ENCODE assay signal across 8 cellular contexts in genomic region chr11:69131644-69132300, GRCh38. TPM values are rescaled to one million over a fixed set of nuclear protein-coding genes. Genes with fewer than 3 reads are reported as not detected.
A peak's percentile ranks its signal among the peaks of the same experiment; 100 is the strongest.
DNase-seq lines count a peak whose midpoint lies in the region; ATAC-seq and TF ChIP-seq lines count a peak whose summit lies in the region.

No MANE protein-coding gene starts in this region.

- no peaks in the 10 kb centered on the region for H3K36me3 ChIP-seq in gastrocnemius medialis

- no TSS peak for BruUV-seq in Calu3 (replicated peaks; lab: Mats Ljungman, UMichigan)

- DNase-seq in Calu3 (peak; percentile 91), WTC11 (ENCODE audit: low spot score) (peak; percentile 92), right cardiac atrium (peak; percentile 68 to 86 (median 78)), gastrocnemius medialis (no peak)
- no peak for DNase-seq in activated T-helper 2 cell treated with anti-CD3 and anti-CD28 coated beads, Interferon-gamma antibody, Interleukin-2, Interleukin-4, amounts not matched to agents 10 μg/mL and 5 μg/mL and 100 μg/mL, durations not matched to agents 14 hours and 24 hours and 36 hours (ENCODE audit: low spot score)
- no peak for DNase-seq in activated T-cell treated with anti-CD3 and anti-CD28 coated beads, Interleukin-2, amount 50 U/mL, for 72 hours

- peaks cover 4% of the 10 kb centered on the region for H3K9me3 Mint-ChIP-seq in Calu3 (ENCODE audit: low read depth, unreplicated experiment)
- H3K9me3 Mint-ChIP-seq in WTC11: peaks cover 39% of the 10 kb centered on the region
- H3K9me3 Mint-ChIP-seq in activated T-helper 2 cell treated with anti-CD3 and anti-CD28 coated beads, Interferon-gamma antibody, Interleukin-2, Interleukin-4, amounts not matched to agents 10 μg/mL and 5 μg/mL and 100 μg/mL, durations not matched to agents 14 hours and 24 hours and 36 hours: peaks cover 30% of the 10 kb centered on the region
- peaks cover 11 to 12% of the 10 kb centered on the region in 2 donors for H3K9me3 Mint-ChIP-seq in activated T-cell treated with anti-CD3 and anti-CD28 coated beads, Interleukin-2, amount 50 U/mL, for 72 hours

- peak; percentile 94 for ATAC-seq in WTC11
- ATAC-seq in right cardiac atrium: peak; percentile 73 to 82
- peak; percentile 65 to 68 for ATAC-seq in gastrocnemius medialis
- ATAC-seq in GM19467 (IDR thresholded peaks at IDR 0.05; ENCODE audit: unreplicated experiment): no peak
- no peak for ATAC-seq in activated T-cell treated with anti-CD3 and anti-CD28 coated beads, Interleukin-2, amount 50 U/mL, for 72 hours (replicated peaks in 1 of 2)

- POLR2A ChIA-PET in WTC11 (lab: Charles Lee): interaction anchor here (0.8 to 0.9 kb wide), 3 partner anchors 9 to 510 kb away, joined by 3 to 5 read pairs (median 3); no protein-coding TSS in a partner anchor

- intact Hi-C loops in Calu3 (cut with micrococcal nuclease; ENCODE audit: unreplicated experiment): loop anchor here (10.0 kb wide), 1 partner anchor 83 kb away; no protein-coding TSS in a partner anchor
- intact Hi-C loops in right cardiac atrium (cut with DNase I): loop anchor here in 2 of 4 donors (5.0 to 10.0 kb wide), 2 partner anchors 153 to 511 kb away; partner anchors contain the start of gene CCND1 (in 1 of the 2)
- intact Hi-C loops in gastrocnemius medialis (cut with DNase I; ENCODE audit: low total_unique reads): no loop called here
- intact Hi-C loops in activated T-helper 2 cell treated with anti-CD3 and anti-CD28 coated beads, Interferon-gamma antibody, Interleukin-2, Interleukin-4, amounts not matched to agents 10 μg/mL and 5 μg/mL and 100 μg/mL, durations not matched to agents 14 hours and 24 hours and 36 hours (cut with micrococcal nuclease): no loop called here

- in situ Hi-C loops in gastrocnemius medialis (cut with MboI; ENCODE audit: low sequenced_read_pairs in 4 of 4): no loop called here

- H3K27me3 ChIP-seq in right cardiac atrium (ENCODE audit: control insufficient read depth, insufficient read depth) (no peaks in the 10 kb centered on the region), gastrocnemius medialis (peaks cover 0 to 3% (median 0%) of the 10 kb centered on the region in 3 donors)

- CTCF ChIA-PET in Calu3 (lab: Charles Lee) (interaction anchor here (0.6 to 2.7 kb wide), 27 partner anchors 9 to 543 kb away, joined by 3 to 22 read pairs (median 5); partner anchors contain the start of genes LTO1 and MYEOV), WTC11 (lab: Charles Lee) (interaction anchor here (0.6 to 3.0 kb wide), 91 partner anchors 9 to 886 kb away, joined by 3 to 71 read pairs (median 5); partner anchors contain the start of genes MRGPRF, MYEOV, SMIM38 and TPCN2)

- H3K4me3 Mint-ChIP-seq in Calu3 (ENCODE audit: low read depth, unreplicated experiment): no peak overlapping the region
- H3K4me3 Mint-ChIP-seq in WTC11: no peak overlapping the region
- H3K4me3 Mint-ChIP-seq in activated T-helper 2 cell treated with anti-CD3 and anti-CD28 coated beads, Interferon-gamma antibody, Interleukin-2, Interleukin-4, amounts not matched to agents 10 μg/mL and 5 μg/mL and 100 μg/mL, durations not matched to agents 14 hours and 24 hours and 36 hours (ENCODE audit: low read depth): no peak overlapping the region
- no peak overlapping the region for H3K4me3 Mint-ChIP-seq in activated T-cell treated with anti-CD3 and anti-CD28 coated beads, Interleukin-2, amount 50 U/mL, for 72 hours

- TF ChIP-seq EP300 in Ishikawa (IDR thresholded peaks at IDR 0.05; ENCODE audit: borderline replicate concordance): 0 out of 2 replicates have a peak, but pooled peaks have one; percentile 42

- H3K4me3 ChIP-seq in right cardiac atrium (ENCODE audit: low read length) (no peak overlapping the region), gastrocnemius medialis (no peak overlapping the region)

- H3K4me1 Mint-ChIP-seq in Calu3 (ENCODE audit: low read depth, unreplicated experiment) (peaks cover 26% of the 10 kb centered on the region), WTC11 (peaks cover 10% of the 10 kb centered on the region)
- H3K4me1 Mint-ChIP-seq in activated T-helper 2 cell treated with anti-CD3 and anti-CD28 coated beads, Interferon-gamma antibody, Interleukin-2, Interleukin-4, amounts not matched to agents 10 μg/mL and 5 μg/mL and 100 μg/mL, durations not matched to agents 14 hours and 24 hours and 36 hours (ENCODE audit: low read depth): peaks cover 9% of the 10 kb centered on the region
- peaks cover 25% of the 10 kb centered on the region for H3K4me1 Mint-ChIP-seq in activated T-cell treated with anti-CD3 and anti-CD28 coated beads, Interleukin-2, amount 50 U/mL, for 72 hours (ENCODE audit: low read depth)

- no peaks in the 10 kb centered on the region for H3K9me3 ChIP-seq in right cardiac atrium (ENCODE audit: control insufficient read depth, low read length)
- H3K9me3 ChIP-seq in gastrocnemius medialis: peaks cover 0 to 7% (median 0%) of the 10 kb centered on the region in 3 donors

- TF ChIP-seq RAD21 in Ishikawa (IDR thresholded peaks at IDR 0.05; ENCODE audit: low read depth): peak; percentile 96

- no peak overlapping the region for H3K27ac ChIP-seq in right cardiac atrium (ENCODE audit: low read length)
- no peak overlapping the region for H3K27ac ChIP-seq in gastrocnemius medialis

- H3K36me3 Mint-ChIP-seq in Calu3 (ENCODE audit: insufficient read depth, unreplicated experiment): no peaks in the 10 kb centered on the region
- peaks cover 32% of the 10 kb centered on the region for H3K36me3 Mint-ChIP-seq in WTC11
- H3K36me3 Mint-ChIP-seq in activated T-helper 2 cell treated with anti-CD3 and anti-CD28 coated beads, Interferon-gamma antibody, Interleukin-2, Interleukin-4, amounts not matched to agents 10 μg/mL and 5 μg/mL and 100 μg/mL, durations not matched to agents 14 hours and 24 hours and 36 hours (ENCODE audit: low read depth): peaks cover 6% of the 10 kb centered on the region
- peaks cover 11 to 23% of the 10 kb centered on the region in 2 donors for H3K36me3 Mint-ChIP-seq in activated T-cell treated with anti-CD3 and anti-CD28 coated beads, Interleukin-2, amount 50 U/mL, for 72 hours (ENCODE audit: insufficient read depth in 2 of 2)

- H3K27ac Mint-ChIP-seq in Calu3 (ENCODE audit: unreplicated experiment) (no peak overlapping the region), WTC11 (no peak overlapping the region)
- no peak overlapping the region for H3K27ac Mint-ChIP-seq in activated T-helper 2 cell treated with anti-CD3 and anti-CD28 coated beads, Interferon-gamma antibody, Interleukin-2, Interleukin-4, amounts not matched to agents 10 μg/mL and 5 μg/mL and 100 μg/mL, durations not matched to agents 14 hours and 24 hours and 36 hours
- H3K27ac Mint-ChIP-seq in activated T-cell treated with anti-CD3 and anti-CD28 coated beads, Interleukin-2, amount 50 U/mL, for 72 hours: no peak overlapping the region

- 55% methylated on average over 15 of the region's 15 CpGs for WGBS in right cardiac atrium

- H3K27me3 Mint-ChIP-seq in Calu3 (ENCODE audit: unreplicated experiment) (no peaks in the 10 kb centered on the region), WTC11 (ENCODE audit: low read depth) (peaks cover 8% of the 10 kb centered on the region; the same call in 1 of the 2 replicates)
- H3K27me3 Mint-ChIP-seq in activated T-helper 2 cell treated with anti-CD3 and anti-CD28 coated beads, Interferon-gamma antibody, Interleukin-2, Interleukin-4, amounts not matched to agents 10 μg/mL and 5 μg/mL and 100 μg/mL, durations not matched to agents 14 hours and 24 hours and 36 hours (ENCODE audit: low read depth): no peaks in the 10 kb centered on the region
- H3K27me3 Mint-ChIP-seq in activated T-cell treated with anti-CD3 and anti-CD28 coated beads, Interleukin-2, amount 50 U/mL, for 72 hours (ENCODE audit: low read depth): no peaks in the 10 kb centered on the region

- TF ChIP-seq CTCF in Calu3 (IDR thresholded peaks at IDR 0.05; ENCODE audit: unreplicated experiment): peak; percentile 95
- peak; percentile 92 for TF ChIP-seq CTCF in WTC11 (IDR thresholded peaks at IDR 0.05)
- peak; percentile 60 to 75 (median 70) for TF ChIP-seq CTCF in gastrocnemius medialis (IDR thresholded peaks at IDR 0.05 in 4 of 5, conservative IDR thresholded peaks at IDR 0.05 in 1 of 5)

- H3K4me1 ChIP-seq in right cardiac atrium (ENCODE audit: control insufficient read depth, insufficient read depth, low read length) (peaks cover under 1% of the 10 kb centered on the region), gastrocnemius medialis (no peaks in the 10 kb centered on the region)

- no peak for TF ChIP-seq POLR2A in gastrocnemius medialis (IDR thresholded peaks at IDR 0.05)

TF ChIP-seq in Ishikawa, 13 proteins besides CTCF, POLR2A, EP300 and RAD21:
- peak; percentile 40; the same call in 1 of the 2 replicates for TF ChIP-seq NFIC (IDR thresholded peaks at IDR 0.05)
- TF ChIP-seq MAX (IDR thresholded peaks at IDR 0.05): peak; percentile 91
- TF ChIP-seq YY1 (IDR thresholded peaks at IDR 0.05; ENCODE audit: low read depth): no peak; the same call in 1 of the 2 replicates
- TF ChIP-seq TCF12 (IDR thresholded peaks at IDR 0.05; ENCODE audit: low read depth): peak; percentile 80
- TF ChIP-seq TEAD4 (IDR thresholded peaks at IDR 0.05): peak; percentile 100
- 0 out of 2 replicates have a peak, but pooled peaks have one; percentile 17 for TF ChIP-seq TAF1 (IDR thresholded peaks at IDR 0.05; ENCODE audit: low read depth)

TF ChIP-seq in WTC11, 78 proteins besides CTCF, POLR2A, EP300 and RAD21 (continues in another document):
- TF ChIP-seq ZMAT4 (CRISPR knock-in tag; IDR thresholded peaks at IDR 0.05): no peak

RNA-seq across cellular contexts. Expression of gene SMIM38, which starts 24.0 kb away (rescaled TPM):
- 0.33 TPM in 1 of 2 replicates, not detected in the other for total RNA-seq in Calu3 (2022)
- total RNA-seq in WTC11 (2021): 0.39 to 1.4 TPM (median 0.98 TPM) in 3 replicates
- total RNA-seq in right cardiac atrium: under 1 TPM in 3 of 4 donors, not detected in 1; 0.17 to 0.56 (median 0.25) TPM
- 0.07 TPM for polyA plus RNA-seq in right cardiac atrium
- under 1 TPM in 3 of 4 donors, not detected in 1; 0.12 to 0.66 (median 0.40) TPM for total RNA-seq in gastrocnemius medialis
- total RNA-seq in activated T-helper 2 cell treated with anti-CD3 and anti-CD28 coated beads, Interferon-gamma antibody, Interleukin-2, Interleukin-4, amounts not matched to agents 10 μg/mL and 5 μg/mL and 100 μg/mL, durations not matched to agents 14 hours and 24 hours and 36 hours: 0.41 and 0.53 TPM in 2 replicates
- 1 to 10 TPM; 2.3 to 5.5 TPM for total RNA-seq in activated T-cell treated with anti-CD3 and anti-CD28 coated beads, Interleukin-2, amount 50 U/mL, for 72 hours

Comparison
In these comparisons a context has a peak if more than half of its experiments do, and no peak if none do; other contexts are left out.
1. DNase-seq: peak in Calu3 (single experiment), WTC11 (single experiment) and right cardiac atrium (3 of 3); none in gastrocnemius medialis (0 of 2), activated T-helper 2 cell treated with anti-CD3 and anti-CD28 coated beads, Interferon-gamma antibody, Interleukin-2, Interleukin-4, amounts not matched to agents 10 μg/mL and 5 μg/mL and 100 μg/mL, durations not matched to agents 14 hours and 24 hours and 36 hours (single experiment) and activated T-cell treated with anti-CD3 and anti-CD28 coated beads, Interleukin-2, amount 50 U/mL, for 72 hours (0 of 2).
2. ATAC-seq: peak in WTC11 (single experiment), right cardiac atrium (2 of 2) and gastrocnemius medialis (2 of 2); none in GM19467 (single experiment) and activated T-cell treated with anti-CD3 and anti-CD28 coated beads, Interleukin-2, amount 50 U/mL, for 72 hours (0 of 2).
3. Peak in every context shown above with its lines, with median percentiles within 50 percentile points of each other: CTCF ChIP-seq.